Comparison of ENCODE assay signal across 13 cellular contexts in genomic region chr11:26914968-26915367, GRCh38.
DNase-seq lines count a peak whose midpoint lies in the region; ATAC-seq, FAIRE-seq and TF ChIP-seq lines count a peak whose summit lies in the region.
"Had no signal": no experiment of that assay in that cellular context is flagged by ENCODE, and none has a peak within 500 bp of the region (broad histone marks: within the 10 kb centered on the region; RNA-seq: fewer than 3 reads in every experiment).

No MANE protein-coding gene starts in this region.

- WGBS in spleen, 5 donors: 56 to 72% (median 71%) methylated on average over 6 of the region's 6 CpGs

- H3K4me3 ChIP-seq in spleen: no peak overlapping the region
- H3K4me3 ChIP-seq: SK-N-MC had no signal

- FAIRE-seq in HTR-8/SVneo (lab: Jason Lieb, UNC): no peak
- FAIRE-seq: keratinocyte had no signal

- H3K27me3 ChIP-seq in spleen (replicated peaks in 1 of 7): no peaks in the 10 kb centered on the region

- TF ChIP-seq POLR2A in spleen (IDR thresholded peaks at IDR 0.05): no peak

- H3K27ac ChIP-seq in spleen: peak overlapping the region in 5 of 8 donors; percentile 3 to 22 (median 14)
- H3K27ac ChIP-seq: SK-N-MC had no signal

- H3K36me3 ChIP-seq in spleen: no peaks in the 10 kb centered on the region

- DNase-seq in spleen: no peak
- DNase-seq in midbrain (lab: John Stamatoyannopoulos, UW): no peak
- no peak for DNase-seq in HTR-8/SVneo (ENCODE audit: insufficient read length, low spot score)
- DNase-seq in COLO668 (lab: John Stamatoyannopoulos, UW; ENCODE audit: unreplicated experiment): no peak
- DNase-seq: amniotic stem cell, cortex of kidney, HCEC 1CT, NCI-H1694 had no signal

- peaks cover 0 to 11% (median 3%) of the 10 kb centered on the region in 8 donors for H3K9me3 ChIP-seq in spleen

- TF ChIP-seq CTCF in spleen (IDR thresholded peaks at IDR 0.05 in 8 of 11, conservative IDR thresholded peaks at IDR 0.05 in 3 of 11): no peak

- H3K4me1 ChIP-seq in spleen: no peaks in the 10 kb centered on the region

- peak; percentile 87 for ATAC-seq in GM19397 (IDR thresholded peaks at IDR 0.05; ENCODE audit: unreplicated experiment)
- peak; percentile 86 for ATAC-seq in HG02763 (IDR thresholded peaks at IDR 0.05; ENCODE audit: unreplicated experiment)
- peak; percentile 64 for ATAC-seq in HG03460 (IDR thresholded peaks at IDR 0.05; ENCODE audit: unreplicated experiment)

- intact Hi-C loops in spleen (cut with DNase I; ENCODE audit: low total_unique reads): no loop called here
